Comparison of ENCODE assay signal across 11 cellular contexts in the genomic region with DNA sequence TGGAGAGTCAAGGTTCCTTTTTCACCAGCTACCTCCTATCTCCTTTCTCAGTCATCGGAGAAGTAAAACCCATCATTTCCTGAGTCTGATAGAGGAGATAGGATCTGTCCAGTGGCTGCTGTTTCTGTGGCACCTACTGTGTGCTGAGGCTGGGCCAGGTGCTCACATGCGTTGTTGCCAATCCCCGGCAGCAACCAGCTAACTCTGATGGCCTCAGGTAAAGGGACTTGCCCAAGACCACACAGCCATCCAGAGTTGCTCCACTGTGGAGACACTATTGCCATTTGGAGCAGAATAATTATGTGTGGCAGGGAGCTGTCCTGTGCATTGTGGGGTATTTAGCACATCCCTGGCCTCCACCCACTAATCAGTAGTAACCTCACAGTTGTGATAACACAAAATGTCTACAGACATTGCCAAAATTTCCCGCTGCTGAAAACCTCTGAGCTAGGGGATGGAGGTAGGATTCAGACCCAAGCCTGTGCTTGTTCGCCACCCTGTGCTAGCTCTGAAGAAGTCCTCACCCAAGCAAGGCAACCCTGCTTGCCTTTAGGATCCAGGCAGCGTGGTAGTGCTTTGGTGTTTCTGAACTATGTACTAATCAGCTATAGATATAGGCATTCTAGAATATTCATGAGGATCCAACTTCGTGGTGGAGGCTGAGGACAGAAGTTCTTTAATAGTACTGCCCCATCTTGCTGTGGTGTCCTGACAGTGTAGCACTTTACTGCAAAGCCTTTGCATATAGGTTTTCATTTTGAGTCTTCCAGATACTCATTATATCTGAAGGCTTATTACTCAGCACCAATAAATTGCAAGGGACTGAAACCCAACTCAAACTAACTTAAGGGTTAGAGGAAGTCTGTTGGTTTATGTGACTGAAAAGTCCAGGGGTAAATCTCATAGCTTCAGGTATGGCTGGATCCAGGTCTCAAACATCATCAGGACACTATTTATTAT.
DNase-seq lines count a peak whose midpoint lies in the region; ATAC-seq and TF ChIP-seq lines count a peak whose summit lies in the region.
"Had no signal": no experiment of that assay in that cellular context is flagged by ENCODE, and none has a peak within 500 bp of the region (broad histone marks: within the 10 kb centered on the region; RNA-seq: fewer than 3 reads in every experiment).

No MANE protein-coding gene starts in this region.

- CTCF ChIA-PET in activated naive CD4-positive, alpha-beta T cell treated with anti-CD3 and anti-CD28 coated beads, Interleukin-2, amount 10 ng/mL, durations not matched to agents 7 days and 5 days (lab: Charles Lee), result interaction anchor here (1.1 to 1.6 kb wide), 2 partner anchors 165 to 173 kb away, joined by 4 read pairs; partner anchors contain the start of gene GRK5

- intact Hi-C loops in thyroid gland (cut with DNase I) (no loop called here), CD14-positive monocyte (cut with micrococcal nuclease) (no loop called here)

- H3K27ac Mint-ChIP-seq in activated naive CD4-positive, alpha-beta T cell treated with anti-CD3 and anti-CD28 coated beads, Interleukin-2, amount 50 U/mL, for 24 hours, result peak overlapping the region; percentile 41
- no peak overlapping the region for H3K27ac Mint-ChIP-seq in activated naive CD4-positive, alpha-beta T cell treated with anti-CD3 and anti-CD28 coated beads, Interleukin-2, amount 10 ng/mL, durations not matched to agents 7 days and 5 days
- no peak overlapping the region for H3K27ac Mint-ChIP-seq in CD14-positive monocyte
- H3K27ac Mint-ChIP-seq: activated CD8-positive, alpha-beta T cell treated with anti-CD3 and anti-CD28 coated beads for 36 hours; immature natural killer cell had no signal

- no peak for DNase-seq in activated naive CD4-positive, alpha-beta T cell treated with anti-CD3 and anti-CD28 coated beads, Interleukin-2, amount 10 ng/mL, durations not matched to agents 7 days and 5 days
- peak; percentile 43 for DNase-seq in fibroblast of peridontal ligament (ENCODE audit: extremely low read depth)
- no peak for DNase-seq in thyroid gland
- no peak for DNase-seq in NCI-H345 (lab: John Stamatoyannopoulos, UW)
- no peak for DNase-seq in COLO829 (ENCODE audit: low spot score)
- DNase-seq in CD14-positive monocyte (ENCODE audit: low spot score), result no peak
- DNase-seq: activated CD8-positive, alpha-beta T cell treated with anti-CD3 and anti-CD28 coated beads for 36 hours; immature natural killer cell; NCI-H1105 had no signal

- H3K36me3 Mint-ChIP-seq in activated naive CD4-positive, alpha-beta T cell treated with anti-CD3 and anti-CD28 coated beads, Interleukin-2, amount 50 U/mL, for 24 hours, result no peaks in the 10 kb centered on the region
- H3K36me3 Mint-ChIP-seq in activated naive CD4-positive, alpha-beta T cell treated with anti-CD3 and anti-CD28 coated beads, Interleukin-2, amount 10 ng/mL, durations not matched to agents 7 days and 5 days, result peaks cover 2% of the 10 kb centered on the region
- H3K36me3 Mint-ChIP-seq in CD14-positive monocyte, result peaks cover 0 to 11% of the 10 kb centered on the region in 2 donors

- ATAC-seq in HG03060 (IDR thresholded peaks at IDR 0.05; ENCODE audit: low read depth, unreplicated experiment), result peak; percentile 33
- ATAC-seq: activated CD8-positive, alpha-beta T cell treated with anti-CD3 and anti-CD28 coated beads for 36 hours had no signal

- 87 to 88% methylated on average over 6 of the region's 7 CpGs for WGBS in thyroid gland, 2 donors

- H3K4me1 Mint-ChIP-seq in activated naive CD4-positive, alpha-beta T cell treated with anti-CD3 and anti-CD28 coated beads, Interleukin-2, amount 50 U/mL, for 24 hours, result peaks cover 47% of the 10 kb centered on the region
- H3K4me1 Mint-ChIP-seq in activated naive CD4-positive, alpha-beta T cell treated with anti-CD3 and anti-CD28 coated beads, Interleukin-2, amount 10 ng/mL, durations not matched to agents 7 days and 5 days, result peaks cover 27% of the 10 kb centered on the region
- H3K4me1 Mint-ChIP-seq in CD14-positive monocyte, result peaks cover 52% of the 10 kb centered on the region

- H3K4me3 Mint-ChIP-seq in activated naive CD4-positive, alpha-beta T cell treated with anti-CD3 and anti-CD28 coated beads, Interleukin-2, amount 50 U/mL, for 24 hours, result no peak overlapping the region
- no peak overlapping the region for H3K4me3 Mint-ChIP-seq in activated naive CD4-positive, alpha-beta T cell treated with anti-CD3 and anti-CD28 coated beads, Interleukin-2, amount 10 ng/mL, durations not matched to agents 7 days and 5 days
- no peak overlapping the region for H3K4me3 Mint-ChIP-seq in CD14-positive monocyte
- H3K4me3 Mint-ChIP-seq: activated CD8-positive, alpha-beta T cell treated with anti-CD3 and anti-CD28 coated beads for 36 hours had no signal

- H3K36me3 ChIP-seq in thyroid gland, result no peaks in the 10 kb centered on the region

- TF ChIP-seq POLR2A in thyroid gland (IDR thresholded peaks at IDR 0.05), result no peak

- no peaks in the 10 kb centered on the region for H3K9me3 Mint-ChIP-seq in activated naive CD4-positive, alpha-beta T cell treated with anti-CD3 and anti-CD28 coated beads, Interleukin-2, amount 50 U/mL, for 24 hours
- no peaks in the 10 kb centered on the region for H3K9me3 Mint-ChIP-seq in activated naive CD4-positive, alpha-beta T cell treated with anti-CD3 and anti-CD28 coated beads, Interleukin-2, amount 10 ng/mL, durations not matched to agents 7 days and 5 days
- H3K9me3 Mint-ChIP-seq in CD14-positive monocyte, result no peaks in the 10 kb centered on the region
- H3K9me3 Mint-ChIP-seq: activated CD8-positive, alpha-beta T cell treated with anti-CD3 and anti-CD28 coated beads for 36 hours; immature natural killer cell had no signal

- peak overlapping the region; percentile 73 to 88 (median 87) for H3K27ac ChIP-seq in thyroid gland

- H3K4me3 ChIP-seq in thyroid gland (replicated peaks in 1 of 3), result no peak overlapping the region

- H3K9me3 ChIP-seq in thyroid gland, result no peaks in the 10 kb centered on the region

- no peaks in the 10 kb centered on the region for H3K27me3 ChIP-seq in thyroid gland

- no peaks in the 10 kb centered on the region for H3K27me3 Mint-ChIP-seq in activated naive CD4-positive, alpha-beta T cell treated with anti-CD3 and anti-CD28 coated beads, Interleukin-2, amount 50 U/mL, for 24 hours
- H3K27me3 Mint-ChIP-seq in activated naive CD4-positive, alpha-beta T cell treated with anti-CD3 and anti-CD28 coated beads, Interleukin-2, amount 10 ng/mL, durations not matched to agents 7 days and 5 days, result no peaks in the 10 kb centered on the region
- H3K27me3 Mint-ChIP-seq in CD14-positive monocyte (ENCODE audit: low read depth in 3 of 3), result peaks cover 2 to 8% (median 8%) of the 10 kb centered on the region in 3 donors
- H3K27me3 Mint-ChIP-seq: activated CD8-positive, alpha-beta T cell treated with anti-CD3 and anti-CD28 coated beads for 36 hours had no signal

- peaks cover 71 to 78% of the 10 kb centered on the region in 2 donors for H3K4me1 ChIP-seq in thyroid gland

- TF ChIP-seq CTCF in thyroid gland (IDR thresholded peaks at IDR 0.05) (no peak), CD14-positive monocyte (IDR thresholded peaks at IDR 0.05) (no peak)
